ENCODE assay signal across 15 cellular contexts in genomic region chr5:172841258-172841657, GRCh38. TPM values are rescaled to one million over a fixed set of nuclear protein-coding genes. Genes with fewer than 3 reads are reported as not detected.
DNase-seq lines count a peak whose midpoint lies in the region; ATAC-seq and TF ChIP-seq lines count a peak whose summit lies in the region.
"Had no signal": no experiment of that assay in that cellular context is flagged by ENCODE, and none has a peak within 500 bp of the region (broad histone marks: within the 10 kb centered on the region; RNA-seq: fewer than 3 reads in every experiment).

No MANE protein-coding gene starts in this region.

- H4K91ac ChIP-seq in mesenchymal stem cell (ENCODE audit: low read length): no peak overlapping the region

- WGBS in mesenchymal stem cell: 86% methylated on average over 6 of the region's 6 CpGs

- H3K14ac ChIP-seq in mesenchymal stem cell (ENCODE audit: low read length in 2 of 2): no peak overlapping the region

- CTCF ChIA-PET in CD4-positive, alpha-beta memory T cell (lab: Charles Lee; ENCODE audit: partially characterized antibody): interaction anchor here (1.1 kb wide), 2 partner anchors 69 to 92 kb away, joined by 3 to 4 read pairs; no protein-coding TSS in a partner anchor
- CTCF ChIA-PET in PC-9 (lab: Charles Lee): no interaction called here

- no peaks in the 10 kb centered on the region for H3K9me2 ChIP-seq in PC-9 (ENCODE audit: insufficient read depth)

- 0 out of 2 replicates have a peak, but pooled peaks cover 3% of the 10 kb centered on the region for H4K20me1 ChIP-seq in PC-9 (ENCODE audit: insufficient read depth)

- DNase-seq in activated naive CD8-positive, alpha-beta T cell treated with anti-CD3 and anti-CD28 coated beads, Interleukin-2, amount 50 U/mL, for 24 hours: no peak
- DNase-seq in RWPE2 (ENCODE audit: low spot score) (no peak), mesenchymal stem cell (no peak), upper lobe of right lung (no peak), OCI-M1 (lab: John Stamatoyannopoulos, UW) (no peak), PC-9 (no peak)
- DNase-seq in CD4-positive, alpha-beta memory T cell: no peak
- DNase-seq: activated CD8-positive, alpha-beta memory T cell treated with anti-CD3 and anti-CD28 coated beads, Interleukin-2, amount 50 U/mL, for 4 hours; activated naive CD8-positive, alpha-beta T cell treated with anti-CD3 and anti-CD28 coated beads, Interleukin-2, amount 10 ng/mL, durations not matched to agents 7 days and 5 days; NCI-H187 had no signal

- no peak overlapping the region for H2BK15ac ChIP-seq in mesenchymal stem cell (ENCODE audit: low read depth, poor library complexity, severe bottlenecking)

- H3K18ac ChIP-seq in mesenchymal stem cell (ENCODE audit: low read depth in 1 of 2, low read length in 2 of 2): no peak overlapping the region

- no peak overlapping the region for H2BK5ac ChIP-seq in mesenchymal stem cell (ENCODE audit: low read depth, low read length, poor library complexity, severe bottlenecking)

- H3K4me1 ChIP-seq in RWPE2 (ENCODE audit: insufficient read depth, poor library complexity, severe bottlenecking) (peaks cover 1% of the 10 kb centered on the region), mesenchymal stem cell (ENCODE audit: control insufficient read depth, insufficient read depth, low read depth, low read length) (peaks cover 29% of the 10 kb centered on the region), upper lobe of right lung (peaks cover 46% of the 10 kb centered on the region), PC-9 (replicated peaks; ENCODE audit: insufficient read depth) (no peaks in the 10 kb centered on the region)
- peaks cover 22% of the 10 kb centered on the region for H3K4me1 ChIP-seq in CD4-positive, alpha-beta memory T cell (ENCODE audit: insufficient read depth, low read length)

- H3K4me3 Mint-ChIP-seq in activated naive CD8-positive, alpha-beta T cell: no peak overlapping the region
- no peak overlapping the region for H3K4me3 Mint-ChIP-seq in activated naive CD8-positive, alpha-beta T cell treated with anti-CD3 and anti-CD28 coated beads, Interleukin-2, amount 50 U/mL, for 24 hours
- no peak overlapping the region for H3K4me3 Mint-ChIP-seq in CD4-positive, alpha-beta memory T cell
- H3K4me3 Mint-ChIP-seq: activated naive CD8-positive, alpha-beta T cell treated with anti-CD3 and anti-CD28 coated beads, Interleukin-2, amount 10 ng/mL, durations not matched to agents 7 days and 5 days; type B pancreatic cell; WTC11 had no signal

- H3K9me3 ChIP-seq in RWPE2 (ENCODE audit: severe bottlenecking) (no peaks in the 10 kb centered on the region), mesenchymal stem cell (ENCODE audit: control insufficient read depth, low read length) (no peaks in the 10 kb centered on the region), upper lobe of right lung (no peaks in the 10 kb centered on the region), PC-9 (ENCODE audit: insufficient read depth, low read depth) (no peaks in the 10 kb centered on the region)
- no peaks in the 10 kb centered on the region for H3K9me3 ChIP-seq in CD4-positive, alpha-beta memory T cell (ENCODE audit: control insufficient read depth in 1 of 2, low read length in 2 of 2)

- peaks cover 39% of the 10 kb centered on the region for H3K4me1 Mint-ChIP-seq in activated naive CD8-positive, alpha-beta T cell (ENCODE audit: low read depth)
- peaks cover 31% of the 10 kb centered on the region for H3K4me1 Mint-ChIP-seq in activated naive CD8-positive, alpha-beta T cell treated with anti-CD3 and anti-CD28 coated beads, Interleukin-2, amount 50 U/mL, for 24 hours
- peaks cover 22 to 49% (median 37%) of the 10 kb centered on the region in 4 donors for H3K4me1 Mint-ChIP-seq in CD4-positive, alpha-beta memory T cell

- H2BK12ac ChIP-seq in mesenchymal stem cell (ENCODE audit: low read length in 2 of 2): no peak overlapping the region

- no peak overlapping the region for H3K23ac ChIP-seq in mesenchymal stem cell (ENCODE audit: low read length in 2 of 2)

- H2AFZ ChIP-seq in mesenchymal stem cell (ENCODE audit: low read depth, low read length) (no peak overlapping the region), PC-9 (no peak overlapping the region)

- H3K4me2 ChIP-seq in mesenchymal stem cell (ENCODE audit: low read length, poor library complexity, severe bottlenecking): no peak overlapping the region
- no peak overlapping the region for H3K4me2 ChIP-seq in PC-9

- H3K36me3 ChIP-seq in RWPE2 (ENCODE audit: low read depth) (peaks cover 91% of the 10 kb centered on the region), mesenchymal stem cell (ENCODE audit: control insufficient read depth in 1 of 2, insufficient read depth in 2 of 2, low read depth in 1 of 2, low read length in 2 of 2) (peaks cover 51 to 56% of the 10 kb centered on the region in 2 experiments), upper lobe of right lung (peaks cover 8% of the 10 kb centered on the region), PC-9 (ENCODE audit: low read depth) (0 out of 2 replicates have a peak, but pooled peaks cover 5% of the 10 kb centered on the region)
- H3K36me3 ChIP-seq in CD4-positive, alpha-beta memory T cell (ENCODE audit: insufficient read depth, low read length): no peaks in the 10 kb centered on the region

- ATAC-seq in activated naive CD8-positive, alpha-beta T cell treated with anti-CD3 and anti-CD28 coated beads, Interleukin-2, amount 50 U/mL, for 24 hours: no peak
- ATAC-seq in RWPE2 (ENCODE audit: low read depth) (no peak), upper lobe of right lung (no peak)
- ATAC-seq: esophagus mucosa, WTC11 had no signal

- peaks cover 13% of the 10 kb centered on the region for H3K36me3 Mint-ChIP-seq in activated naive CD8-positive, alpha-beta T cell
- peaks cover 5% of the 10 kb centered on the region for H3K36me3 Mint-ChIP-seq in activated naive CD8-positive, alpha-beta T cell treated with anti-CD3 and anti-CD28 coated beads, Interleukin-2, amount 50 U/mL, for 24 hours (ENCODE audit: low read depth)
- peaks cover 17 to 18% of the 10 kb centered on the region in 2 donors for H3K36me3 Mint-ChIP-seq in CD4-positive, alpha-beta memory T cell

- 0 out of 2 replicates have a peak, but pooled peaks cover 5% of the 10 kb centered on the region for H3F3A ChIP-seq in PC-9 (ENCODE audit: insufficient read depth, low read depth)

- H4K8ac ChIP-seq in mesenchymal stem cell (ENCODE audit: low read length): no peak overlapping the region

- H2AK5ac ChIP-seq in mesenchymal stem cell (ENCODE audit: low read length, severe bottlenecking): no peak overlapping the region

- H3K4ac ChIP-seq in mesenchymal stem cell (ENCODE audit: low read depth in 1 of 2, low read length in 2 of 2): no peak overlapping the region

- peak overlapping the region; percentile 5 for H3K27ac Mint-ChIP-seq in activated naive CD8-positive, alpha-beta T cell
- no peak overlapping the region for H3K27ac Mint-ChIP-seq in activated naive CD8-positive, alpha-beta T cell treated with anti-CD3 and anti-CD28 coated beads, Interleukin-2, amount 50 U/mL, for 24 hours
- peak overlapping the region in 3 of 7 donors; percentile 52 to 85 (median 73) for H3K27ac Mint-ChIP-seq in CD4-positive, alpha-beta memory T cell
- H3K27ac Mint-ChIP-seq: activated naive CD8-positive, alpha-beta T cell treated with anti-CD3 and anti-CD28 coated beads, Interleukin-2, amount 10 ng/mL, durations not matched to agents 7 days and 5 days; type B pancreatic cell; WTC11 had no signal

- H3K79me1 ChIP-seq in mesenchymal stem cell (replicated peaks; ENCODE audit: low read length, poor library complexity, severe bottlenecking): peaks cover 26% of the 10 kb centered on the region

- peak overlapping the region; percentile 66 for H3K9ac ChIP-seq in mesenchymal stem cell (ENCODE audit: low read length)

- H3K27ac ChIP-seq in RWPE2 (ENCODE audit: poor library complexity, severe bottlenecking): peak overlapping the region; percentile 2
- no peak overlapping the region for H3K27ac ChIP-seq in mesenchymal stem cell (ENCODE audit: low read length, poor library complexity, severe bottlenecking)
- peak overlapping the region; percentile 1 for H3K27ac ChIP-seq in upper lobe of right lung
- no peak overlapping the region for H3K27ac ChIP-seq in CD4-positive, alpha-beta memory T cell (ENCODE audit: low read depth, low read length)
- H3K27ac ChIP-seq in PC-9: no peak overlapping the region

- H3K79me2 ChIP-seq in PC-9 (ENCODE audit: low read depth): peaks cover 56% of the 10 kb centered on the region

- no peak overlapping the region for H3K4me3 ChIP-seq in RWPE2 (ENCODE audit: severe bottlenecking)
- H3K4me3 ChIP-seq in mesenchymal stem cell (ENCODE audit: insufficient read depth in 1 of 2, low read depth in 1 of 2, low read length in 2 of 2): no peak overlapping the region
- H3K4me3 ChIP-seq in upper lobe of right lung: no peak overlapping the region
- H3K4me3 ChIP-seq in CD4-positive, alpha-beta memory T cell (ENCODE audit: low read length in 2 of 2): no peak overlapping the region
- H3K4me3 ChIP-seq in PC-9: no peak overlapping the region
- H3K4me3 ChIP-seq: lung had no signal

- no peak overlapping the region for H2BK120ac ChIP-seq in mesenchymal stem cell (ENCODE audit: low read depth, low read length)

- intact Hi-C loops in upper lobe of right lung (cut with DNase I) (no loop called here), PC-9 (cut with micrococcal nuclease; ENCODE audit: unreplicated experiment) (no loop called here)
- intact Hi-C loops in CD4-positive, alpha-beta memory T cell (cut with micrococcal nuclease): no loop called here

- no peaks in the 10 kb centered on the region for H3K9me3 Mint-ChIP-seq in activated naive CD8-positive, alpha-beta T cell (ENCODE audit: low read depth)
- H3K9me3 Mint-ChIP-seq in activated naive CD8-positive, alpha-beta T cell treated with anti-CD3 and anti-CD28 coated beads, Interleukin-2, amount 50 U/mL, for 24 hours: no peaks in the 10 kb centered on the region
- no peaks in the 10 kb centered on the region for H3K9me3 Mint-ChIP-seq in CD4-positive, alpha-beta memory T cell
- H3K9me3 Mint-ChIP-seq: activated naive CD8-positive, alpha-beta T cell treated with anti-CD3 and anti-CD28 coated beads, Interleukin-2, amount 10 ng/mL, durations not matched to agents 7 days and 5 days; type B pancreatic cell; WTC11 had no signal

- TF ChIP-seq CTCF in RWPE2 (IDR thresholded peaks at IDR 0.05; ENCODE audit: poor library complexity, severe bottlenecking) (no peak), upper lobe of right lung (IDR thresholded peaks at IDR 0.05) (no peak), PC-9 (conservative IDR thresholded peaks at IDR 0.05) (no peak)

- POLR2A ChIA-PET in CD4-positive, alpha-beta memory T cell (lab: Charles Lee; ENCODE audit: partially characterized antibody): interaction anchor here (0.8 kb wide), 1 partner anchor 70 kb away, joined by 4 read pairs; the partner anchor contains the start of gene DUSP1
- POLR2A ChIA-PET in PC-9 (lab: Charles Lee; ENCODE audit: unreplicated experiment): no interaction called here

- H3K27me3 ChIP-seq in RWPE2 (ENCODE audit: insufficient read depth, poor library complexity, severe bottlenecking) (no peaks in the 10 kb centered on the region), mesenchymal stem cell (ENCODE audit: control insufficient read depth in 1 of 2, insufficient read depth in 1 of 2, low read length in 2 of 2) (no peaks in the 10 kb centered on the region), upper lobe of right lung (no peaks in the 10 kb centered on the region), PC-9 (ENCODE audit: insufficient read depth, low read depth) (no peaks in the 10 kb centered on the region)
- no peaks in the 10 kb centered on the region for H3K27me3 ChIP-seq in CD4-positive, alpha-beta memory T cell (ENCODE audit: insufficient read depth, low read length)

- BruUV-seq in PC-9 (replicated peaks; lab: Mats Ljungman, UMichigan): no TSS peak

- H3K27me3 Mint-ChIP-seq in activated naive CD8-positive, alpha-beta T cell: no peaks in the 10 kb centered on the region
- no peaks in the 10 kb centered on the region for H3K27me3 Mint-ChIP-seq in activated naive CD8-positive, alpha-beta T cell treated with anti-CD3 and anti-CD28 coated beads, Interleukin-2, amount 50 U/mL, for 24 hours
- H3K27me3 Mint-ChIP-seq in CD4-positive, alpha-beta memory T cell: no peaks in the 10 kb centered on the region
- H3K27me3 Mint-ChIP-seq: activated naive CD8-positive, alpha-beta T cell treated with anti-CD3 and anti-CD28 coated beads, Interleukin-2, amount 10 ng/mL, durations not matched to agents 7 days and 5 days; type B pancreatic cell had no signal

RNA-seq across cellular contexts. Expression of gene ERGIC1, which starts 7.2 kb away (rescaled TPM):
- polyA plus RNA-seq in mesenchymal stem cell (2013, experiment 1 of 2): 143 TPM
- polyA plus RNA-seq in mesenchymal stem cell (2013, experiment 2 of 2): 140 TPM
- total RNA-seq in upper lobe of right lung (186 TPM), PC-9 (2021) (106 and 159 TPM in 2 replicates)
- 10 to 100 TPM; 45.8 to 51.0 TPM for total RNA-seq in CD4-positive, alpha-beta memory T cell
- 10 to 100 TPM; 10.6 to 18.8 TPM for polyA plus RNA-seq in CD4-positive, alpha-beta memory T cell

Comparison
In these comparisons a context has a peak if more than half of its experiments do, and no peak if none do; other contexts are left out.
1. H3K27ac ChIP-seq: peak in RWPE2 (single experiment) and upper lobe of right lung (single experiment); none in mesenchymal stem cell (single experiment), CD4-positive, alpha-beta memory T cell (single experiment) and PC-9 (single experiment).